30 cellular contexts compared by ENCODE assay signal in genomic region chr5:63375851-63376250, GRCh38.
"Had no signal": no experiment of that assay in that cellular context is flagged by ENCODE, and none has a peak within 500 bp of the region (broad histone marks: within the 10 kb centered on the region; RNA-seq: fewer than 3 reads in every experiment).

No MANE protein-coding gene starts in this region.

- H3K27ac Mint-ChIP-seq: naive B cell; naive thymus-derived CD8-positive, alpha-beta T cell; natural killer cell treated with Interleukin-12 subunit alpha and Interleukin-12 subunit beta and Interleukin-15 and Interleukin-18, amount 100 ng/mL, for 72 hours; nephron progenitor cell; progenitor cell of endocrine pancreas; stimulated activated effector memory CD8-positive, alpha-beta T cell treated with anti-CD3 and anti-CD28 coated beads, Interleukin-12 subunit alpha, Interleukin-12 subunit beta, amount 100 ng/mL, for 72 hours; stimulated activated naive B cell treated with anti-CD40 and anti-IgM and Interleukin-4, amounts not matched to agents 10 μg/mL and 1 μg/mL and 100 μg/mL, for 72 hours; stimulated activated naive CD8-positive, alpha-beta T cell treated with anti-CD3 and anti-CD28 coated beads, Interleukin-15, Interleukin-2, amounts not matched to agents 100 ng/mL and 50 ng/mL, for 24 hours had no signal

- H3K9me3 ChIP-seq: neutrophil, pancreas, psoas muscle, right lobe of liver, sigmoid colon, thoracic aorta, thyroid gland, upper lobe of left lung, vagina had no signal

- H3K4me3 Mint-ChIP-seq: naive B cell; naive thymus-derived CD8-positive, alpha-beta T cell; natural killer cell treated with Interleukin-12 subunit alpha and Interleukin-12 subunit beta and Interleukin-15 and Interleukin-18, amount 100 ng/mL, for 72 hours; nephron progenitor cell; neural crest cell; stimulated activated effector memory CD8-positive, alpha-beta T cell treated with anti-CD3 and anti-CD28 coated beads, Interleukin-12 subunit alpha, Interleukin-12 subunit beta, amount 100 ng/mL, for 72 hours; stimulated activated naive B cell treated with anti-CD40 and anti-IgM and Interleukin-4, amounts not matched to agents 10 μg/mL and 1 μg/mL and 100 μg/mL, for 72 hours; stimulated activated naive CD8-positive, alpha-beta T cell treated with anti-CD3 and anti-CD28 coated beads, Interleukin-15, Interleukin-2, amounts not matched to agents 100 ng/mL and 50 ng/mL, for 24 hours had no signal

- H3K4me1 ChIP-seq: pancreas, psoas muscle, right lobe of liver, sigmoid colon, stomach, thyroid gland, tibial nerve, upper lobe of left lung, vagina had no signal

- H3K36me3 Mint-ChIP-seq: naive B cell; naive thymus-derived CD8-positive, alpha-beta T cell; stimulated activated effector memory CD8-positive, alpha-beta T cell treated with anti-CD3 and anti-CD28 coated beads, Interleukin-12 subunit alpha, Interleukin-12 subunit beta, amount 100 ng/mL, for 72 hours; stimulated activated naive B cell treated with anti-CD40 and anti-IgM and Interleukin-4, amounts not matched to agents 10 μg/mL and 1 μg/mL and 100 μg/mL, for 72 hours had no signal

- H3K27me3 Mint-ChIP-seq: naive B cell; naive thymus-derived CD8-positive, alpha-beta T cell; natural killer cell treated with Interleukin-12 subunit alpha and Interleukin-12 subunit beta and Interleukin-15 and Interleukin-18, amount 100 ng/mL, for 72 hours; progenitor cell of endocrine pancreas; stimulated activated naive B cell treated with anti-CD40 and anti-IgM and Interleukin-4, amounts not matched to agents 10 μg/mL and 1 μg/mL and 100 μg/mL, for 72 hours; stimulated activated naive CD8-positive, alpha-beta T cell treated with anti-CD3 and anti-CD28 coated beads, Interleukin-15, Interleukin-2, amounts not matched to agents 100 ng/mL and 50 ng/mL, for 24 hours had no signal

- H3K36me3 ChIP-seq: neutrophil, pancreas, right lobe of liver, sigmoid colon, stomach, thoracic aorta, thyroid gland, tibial nerve, upper lobe of left lung, vagina had no signal

- H3K27ac ChIP-seq: neutrophil, pancreas, psoas muscle, right lobe of liver, sigmoid colon, stomach, thoracic aorta, thyroid gland, tibial nerve, upper lobe of left lung, vagina had no signal

- DNase-seq: naive B cell; naive thymus-derived CD8-positive, alpha-beta T cell; nephron progenitor cell; nucleus accumbens; pancreas; psoas muscle; right cardiac atrium; right lobe of liver; sigmoid colon; small intestine; stimulated activated CD4-positive, alpha-beta T cell treated with anti-CD3 and anti-CD28 coated beads, Interleukin-15, amount 100 ng/mL, for 24 hours; stimulated activated CD4-positive, alpha-beta T cell treated with anti-CD3 and anti-CD28 coated beads, Interleukin-2, amount 100 ng/mL, for 24 hours; stimulated activated CD4-positive, alpha-beta T cell treated with anti-CD3 and anti-CD28 coated beads, Interleukin-2, amount 100 ng/mL, for 48 hours; stimulated activated CD4-positive, alpha-beta T cell treated with anti-CD3 and anti-CD28 coated beads, Interleukin-4, amount 100 ng/mL, for 24 hours; stimulated activated naive B cell treated with anti-CD40 and anti-IgM and Interleukin-4, amounts not matched to agents 10 μg/mL and 1 μg/mL and 100 μg/mL, for 72 hours; stimulated activated naive CD4-positive, alpha-beta T cell treated with Interleukin-2 at 50 U/mL for 16 hours; stomach; thyroid gland; trophoblast cell; upper lobe of left lung had no signal

- FAIRE-seq: pancreas, small intestine, urothelium cell line had no signal

- ATAC-seq: naive thymus-derived CD8-positive, alpha-beta T cell; natural killer cell treated with Interleukin-12 subunit alpha and Interleukin-12 subunit beta and Interleukin-15 and Interleukin-18, amount 100 ng/mL, for 72 hours; pancreas; psoas muscle; right cardiac atrium; right lobe of liver; stimulated activated effector memory CD8-positive, alpha-beta T cell treated with anti-CD3 and anti-CD28 coated beads, Interleukin-12 subunit alpha, Interleukin-12 subunit beta, amount 100 ng/mL, for 72 hours; stimulated activated naive B cell treated with anti-CD40 and anti-IgM and Interleukin-4, amounts not matched to agents 10 μg/mL and 1 μg/mL and 100 μg/mL, for 72 hours had no signal

- H3K4me3 ChIP-seq: pancreas, psoas muscle, right lobe of liver, sigmoid colon, stomach, thoracic aorta, thyroid gland, tibial nerve, upper lobe of left lung, vagina had no signal

- H3K27me3 ChIP-seq: neutrophil, pancreas, right lobe of liver, sigmoid colon, stomach, thyroid gland, tibial nerve, upper lobe of left lung, vagina had no signal

- H3K4me1 Mint-ChIP-seq: naive B cell; naive thymus-derived CD8-positive, alpha-beta T cell; nephron progenitor cell; neural crest cell; stimulated activated effector memory CD8-positive, alpha-beta T cell treated with anti-CD3 and anti-CD28 coated beads, Interleukin-12 subunit alpha, Interleukin-12 subunit beta, amount 100 ng/mL, for 72 hours; stimulated activated naive B cell treated with anti-CD40 and anti-IgM and Interleukin-4, amounts not matched to agents 10 μg/mL and 1 μg/mL and 100 μg/mL, for 72 hours had no signal

- H3K9me3 Mint-ChIP-seq: nephron progenitor cell had no signal
